In genomic region chr17:81526662-81527571, GRCh38 we compare ENCODE assay signal across 17 cellular contexts. TPM values are rescaled to one million over a fixed set of nuclear protein-coding genes. Genes with fewer than 3 reads are reported as not detected.
"Had no signal": no experiment of that assay in that cellular context is flagged by ENCODE, and none has a peak within 500 bp of the region (broad histone marks: within the 10 kb centered on the region; RNA-seq: fewer than 3 reads in every experiment).

No MANE protein-coding gene starts in this region.

- H3K4me1 ChIP-seq: breast epithelium, pancreas had no signal

- H3K9me3 ChIP-seq: breast epithelium, lower lobe of right lung, pancreas, upper lobe of left lung had no signal

- ATAC-seq: activated naive CD8-positive, alpha-beta T cell treated with anti-CD3 and anti-CD28 coated beads, Interleukin-2, amount 50 U/mL, for 24 hours; stimulated activated naive B cell treated with anti-CD40 and anti-IgM and Interleukin-4, amounts not matched to agents 10 μg/mL and 1 μg/mL and 100 μg/mL, for 72 hours had no signal

- H3K4me1 Mint-ChIP-seq: activated naive CD8-positive, alpha-beta T cell treated with anti-CD3 and anti-CD28 coated beads, Interleukin-2, amount 50 U/mL, for 24 hours; immature natural killer cell had no signal

- H3K9me3 Mint-ChIP-seq: activated naive CD4-positive, alpha-beta T cell treated with anti-CD3 and anti-CD28 coated beads for 36 hours; activated naive CD8-positive, alpha-beta T cell treated with anti-CD3 and anti-CD28 coated beads, Interleukin-2, amount 50 U/mL, for 24 hours; activated T-helper 2 cell treated with anti-CD3 and anti-CD28 coated beads, Interferon-gamma antibody, Interleukin-2, Interleukin-4, amounts not matched to agents 10 μg/mL and 5 μg/mL and 100 μg/mL, durations not matched to agents 14 hours and 24 hours and 36 hours; immature natural killer cell; mesothelial cell of epicardium; stimulated activated naive B cell treated with anti-CD40 and anti-IgM and Interleukin-4, amounts not matched to agents 10 μg/mL and 1 μg/mL and 100 μg/mL, for 72 hours had no signal

- H3K27ac ChIP-seq: breast epithelium, epithelial cell of prostate, lower lobe of right lung, pancreas, upper lobe of left lung had no signal

- DNase-seq: activated CD4-positive, alpha-beta T cell treated with anti-CD3 and anti-CD28 coated beads, Interleukin-2, amount 50 U/mL, for 48 hours; activated naive CD4-positive, alpha-beta T cell treated with anti-CD3 and anti-CD28 coated beads for 36 hours; activated naive CD8-positive, alpha-beta T cell treated with anti-CD3 and anti-CD28 coated beads, Interleukin-2, amount 50 U/mL, for 24 hours; aorta; foreskin melanocyte; head of caudate nucleus; immature natural killer cell; stimulated activated CD4-positive, alpha-beta T cell treated with anti-CD3 and anti-CD28 coated beads, Interleukin-2, amount 100 ng/mL, for 48 hours; stimulated activated naive B cell treated with anti-CD40 and anti-IgM and Interleukin-4, amounts not matched to agents 10 μg/mL and 1 μg/mL and 100 μg/mL, for 72 hours; T-helper 9 cell had no signal

- FAIRE-seq: pancreas had no signal

- H3K36me3 ChIP-seq: breast epithelium, lower lobe of right lung, pancreas, upper lobe of left lung had no signal

- H3K4me3 Mint-ChIP-seq: activated naive CD4-positive, alpha-beta T cell treated with anti-CD3 and anti-CD28 coated beads for 36 hours; activated naive CD8-positive, alpha-beta T cell treated with anti-CD3 and anti-CD28 coated beads, Interleukin-2, amount 50 U/mL, for 24 hours; immature natural killer cell; mesothelial cell of epicardium; stimulated activated naive B cell treated with anti-CD40 and anti-IgM and Interleukin-4, amounts not matched to agents 10 μg/mL and 1 μg/mL and 100 μg/mL, for 72 hours had no signal

- H3K27ac Mint-ChIP-seq: activated naive CD4-positive, alpha-beta T cell treated with anti-CD3 and anti-CD28 coated beads for 36 hours; activated naive CD8-positive, alpha-beta T cell treated with anti-CD3 and anti-CD28 coated beads, Interleukin-2, amount 50 U/mL, for 24 hours; activated T-helper 2 cell treated with anti-CD3 and anti-CD28 coated beads, Interferon-gamma antibody, Interleukin-2, Interleukin-4, amounts not matched to agents 10 μg/mL and 5 μg/mL and 100 μg/mL, durations not matched to agents 14 hours and 24 hours and 36 hours; immature natural killer cell; mesothelial cell of epicardium had no signal

- H3K27me3 ChIP-seq: pancreas had no signal

- H3K4me3 ChIP-seq: pancreas had no signal

RNA-seq across cellular contexts. Expression of gene FSCN2, which starts 1.3 kb away (rescaled TPM):
- total RNA-seq: activated naive CD4-positive, alpha-beta T cell treated with anti-CD3 and anti-CD28 coated beads for 36 hours had no signal
